Comparison of ENCODE assay signal across 17 cellular contexts in the genomic region with DNA sequence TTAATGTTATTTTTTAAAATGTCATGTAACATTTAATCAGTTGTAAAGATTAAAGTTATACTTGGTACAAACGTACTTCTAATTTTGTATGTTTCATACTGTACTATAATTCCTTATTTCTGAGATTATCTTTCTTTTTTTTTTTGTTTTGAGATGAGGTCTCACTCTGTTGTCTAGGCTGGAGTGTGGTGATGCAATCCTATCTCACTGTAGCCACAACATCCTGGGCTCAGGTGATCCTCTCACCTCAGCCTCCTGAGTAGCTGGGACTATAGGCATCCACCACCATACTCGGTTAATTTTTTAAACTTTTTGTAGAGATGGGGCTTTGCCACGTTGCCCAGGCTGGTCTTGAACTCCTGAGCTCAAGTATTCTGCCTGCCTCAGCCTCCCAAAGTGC. TPM values are rescaled to one million over a fixed set of nuclear protein-coding genes. Genes with fewer than 3 reads are reported as not detected.
A peak's percentile ranks its signal among the peaks of the same experiment; 100 is the strongest.
DNase-seq lines count a peak whose midpoint lies in the region; ATAC-seq and TF ChIP-seq lines count a peak whose summit lies in the region.
"Had no signal": no experiment of that assay in that cellular context is flagged by ENCODE, and none has a peak within 500 bp of the region (broad histone marks: within the 10 kb centered on the region; RNA-seq: fewer than 3 reads in every experiment).

No MANE protein-coding gene starts in this region.

- H3K27ac ChIP-seq in PC-9 (peak overlapping the region; percentile 60), left ventricle myocardium inferior (replicated peaks) (no peak overlapping the region)
- H3K27ac ChIP-seq: C4-2B, RWPE1, SK-N-MC had no signal

- H3K4me3 Mint-ChIP-seq in Calu3 (ENCODE audit: low read depth, unreplicated experiment): no peak overlapping the region

- no peak overlapping the region; the same call in 1 of the 2 replicates for H2AFZ ChIP-seq in PC-9

- POLR2A ChIA-PET in PC-9 (lab: Charles Lee; ENCODE audit: unreplicated experiment): no interaction called here

- no peaks in the 10 kb centered on the region for H3K27me3 Mint-ChIP-seq in Calu3 (ENCODE audit: unreplicated experiment)

- BruUV-seq in Calu3 (replicated peaks; lab: Mats Ljungman, UMichigan): no TSS peak
- BruUV-seq in PC-9 (replicated peaks; lab: Mats Ljungman, UMichigan): no TSS peak

- H3K36me3 Mint-ChIP-seq in Calu3 (ENCODE audit: insufficient read depth, unreplicated experiment): no peaks in the 10 kb centered on the region

- CTCF ChIA-PET in Calu3 (lab: Charles Lee): interaction anchor here (0.9 to 1.4 kb wide), 2 partner anchors 17 to 42 kb away, joined by 3 read pairs; no protein-coding TSS in a partner anchor
- CTCF ChIA-PET in PC-9 (lab: Charles Lee): no interaction called here

- H3K9me2 ChIP-seq in PC-9 (ENCODE audit: insufficient read depth): no peaks in the 10 kb centered on the region

- H3K36me3 ChIP-seq in PC-9 (ENCODE audit: low read depth) (no peaks in the 10 kb centered on the region), left ventricle myocardium inferior (peaks cover 8% of the 10 kb centered on the region)

- peaks cover 10% of the 10 kb centered on the region for H3K4me1 Mint-ChIP-seq in Calu3 (ENCODE audit: low read depth, unreplicated experiment)

- no peaks in the 10 kb centered on the region for H4K20me1 ChIP-seq in PC-9 (ENCODE audit: insufficient read depth)

- H3K27me3 ChIP-seq in PC-9 (ENCODE audit: insufficient read depth, low read depth) (no peaks in the 10 kb centered on the region), left ventricle myocardium inferior (ENCODE audit: low read depth) (no peaks in the 10 kb centered on the region)

- H3K9me3 ChIP-seq in PC-9 (ENCODE audit: insufficient read depth, low read depth): no peaks in the 10 kb centered on the region
- H3K9me3 ChIP-seq in left ventricle myocardium inferior (replicated peaks): peaks cover 27% of the 10 kb centered on the region

- intact Hi-C loops in Calu3 (cut with micrococcal nuclease; ENCODE audit: unreplicated experiment) (no loop called here), PC-9 (cut with micrococcal nuclease; ENCODE audit: unreplicated experiment) (no loop called here), left ventricle myocardium inferior (cut with micrococcal nuclease) (no loop called here)

- no peaks in the 10 kb centered on the region for H3K9me3 Mint-ChIP-seq in Calu3 (ENCODE audit: low read depth, unreplicated experiment)

- DNase-seq in Calu3 (no peak), PC-9 (no peak), choroid plexus epithelial cell (ENCODE audit: low read depth) (peak; percentile 30), iris pigment epithelial cell (ENCODE audit: low read depth) (peak; percentile 46), left ventricle myocardium inferior (no peak), hypothalamus (lab: John Stamatoyannopoulos, UW) (no peak), left lobe of liver (ENCODE audit: low spot score) (no peak)
- DNase-seq: Caco-2, NCI-H1105 treated with DMSO at 0.1 percent for 48 hours, NCI-H187 treated with DMSO at 0.1 percent for 48 hours, NCI-H510A treated with DMSO at 0.1 percent for 48 hours had no signal

- peak overlapping the region; percentile 70 for H3K27ac Mint-ChIP-seq in Calu3 (ENCODE audit: unreplicated experiment)

- H3K79me2 ChIP-seq in PC-9 (ENCODE audit: low read depth): no peaks in the 10 kb centered on the region

- TF ChIP-seq CTCF in Calu3 (IDR thresholded peaks at IDR 0.05; ENCODE audit: unreplicated experiment): no peak
- TF ChIP-seq CTCF in PC-9 (conservative IDR thresholded peaks at IDR 0.05): no peak
- no peak for TF ChIP-seq CTCF in choroid plexus epithelial cell (conservative IDR thresholded peaks at IDR 0.05; ENCODE audit: low read depth, low read length)
- TF ChIP-seq CTCF in left ventricle myocardium inferior (IDR thresholded peaks at IDR 0.05; ENCODE audit: borderline replicate concordance): no peak

- H3F3A ChIP-seq in PC-9 (ENCODE audit: insufficient read depth, low read depth): peaks cover 7% of the 10 kb centered on the region; the same call in 1 of the 2 replicates

- H3K4me2 ChIP-seq in PC-9: peak overlapping the region; percentile 15; the same call in 1 of the 2 replicates

- H3K4me3 ChIP-seq in PC-9: no peak overlapping the region
- H3K4me3 ChIP-seq in choroid plexus epithelial cell (ENCODE audit: low read depth, low read length): no peak overlapping the region
- H3K4me3 ChIP-seq in left ventricle myocardium inferior: no peak overlapping the region
- H3K4me3 ChIP-seq: SK-N-MC had no signal

- H3K4me1 ChIP-seq in PC-9 (replicated peaks; ENCODE audit: insufficient read depth) (peaks cover 20% of the 10 kb centered on the region), left ventricle myocardium inferior (no peaks in the 10 kb centered on the region)
- H3K4me1 ChIP-seq: Caco-2 had no signal

- no peak for ATAC-seq in HG03175 (IDR thresholded peaks at IDR 0.05; ENCODE audit: unreplicated experiment)
- no peak for ATAC-seq in left lobe of liver

RNA-seq across cellular contexts. Expression of a gene that starts 28.7 kb away (rescaled TPM):
- total RNA-seq in Calu3 (2022) (1.3 and 1.6 TPM in 2 replicates), PC-9 (2021) (0.20 and 0.31 TPM in 2 replicates), left ventricle myocardium inferior (0.27 TPM), left lobe of liver (0.13 TPM)
- total RNA-seq: G401, OCI-LY7 had no signal

Comparison
In these comparisons a context has a peak if more than half of its experiments do, and no peak if none do; other contexts are left out.
1. DNase-seq: peak in choroid plexus epithelial cell (single experiment) and iris pigment epithelial cell (single experiment); none in Calu3 (single experiment), PC-9 (0 of 2), left ventricle myocardium inferior (single experiment), hypothalamus (0 of 51) and left lobe of liver (single experiment).